1 cellular context compared by ENCODE assay signal in the genomic region with DNA sequence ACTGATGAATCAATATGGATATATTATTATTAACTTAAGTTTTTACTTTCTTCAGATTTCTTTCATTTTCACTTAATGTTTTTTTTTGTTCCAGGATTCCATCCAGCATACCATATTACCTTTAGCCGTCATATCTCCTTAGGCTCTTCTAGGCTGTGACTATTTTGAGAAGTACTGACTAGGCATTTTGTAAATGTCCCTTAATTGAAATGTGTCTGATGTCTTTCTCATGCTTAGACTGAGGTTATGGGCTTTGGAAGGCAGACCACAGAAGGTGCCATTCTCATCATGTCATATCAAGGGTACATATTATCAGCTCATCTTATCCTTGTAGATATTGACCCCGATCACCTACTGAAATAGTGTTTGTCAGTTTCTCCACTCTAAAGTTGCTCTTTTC.
TF ChIP-seq lines count a peak whose summit lies in the region.

No MANE protein-coding gene starts in this region.

TF ChIP-seq in SK-N-SH, 30 proteins besides CTCF, POLR2A, EP300 and RAD21 (continued from another document):
- TF ChIP-seq, protein P1, sequence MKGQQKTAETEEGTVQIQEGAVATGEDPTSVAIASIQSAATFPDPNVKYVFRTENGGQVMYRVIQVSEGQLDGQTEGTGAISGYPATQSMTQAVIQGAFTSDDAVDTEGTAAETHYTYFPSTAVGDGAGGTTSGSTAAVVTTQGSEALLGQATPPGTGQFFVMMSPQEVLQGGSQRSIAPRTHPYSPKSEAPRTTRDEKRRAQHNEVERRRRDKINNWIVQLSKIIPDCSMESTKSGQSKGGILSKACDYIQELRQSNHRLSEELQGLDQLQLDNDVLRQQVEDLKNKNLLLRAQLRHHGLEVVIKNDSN (IDR thresholded peaks at IDR 0.05; ENCODE audit: borderline replicate concordance, low read depth): no peak
